In genomic region chr3:48938156-48938555, GRCh38 we compare ENCODE assay signal across 20 cellular contexts. TPM values are rescaled to one million over a fixed set of nuclear protein-coding genes. Genes with fewer than 3 reads are reported as not detected.
DNase-seq lines count a peak whose midpoint lies in the region; ATAC-seq and TF ChIP-seq lines count a peak whose summit lies in the region.
"Had no signal": no experiment of that assay in that cellular context is flagged by ENCODE, and none has a peak within 500 bp of the region (broad histone marks: within the 10 kb centered on the region; RNA-seq: fewer than 3 reads in every experiment).

No MANE protein-coding gene starts in this region.

- no peak overlapping the region for H3K4me3 Mint-ChIP-seq in activated CD4-positive, alpha-beta T cell treated with anti-CD3 and anti-CD28 coated beads, Interleukin-2, amount 10 ng/mL, durations not matched to agents 24 days and 14 days
- H3K4me3 Mint-ChIP-seq in activated T-helper 17 cell treated with anti-CD3 and anti-CD28 coated beads, Interleukin-2, amount 50 U/mL, for 72 hours = no peak overlapping the region
- H3K4me3 Mint-ChIP-seq: B cell had no signal

- no peaks in the 10 kb centered on the region for H3K27me3 Mint-ChIP-seq in activated CD4-positive, alpha-beta T cell treated with anti-CD3 and anti-CD28 coated beads, Interleukin-2, amount 10 ng/mL, durations not matched to agents 24 days and 14 days
- no peaks in the 10 kb centered on the region for H3K27me3 Mint-ChIP-seq in activated T-helper 17 cell treated with anti-CD3 and anti-CD28 coated beads, Interleukin-2, amount 50 U/mL, for 72 hours
- H3K27me3 Mint-ChIP-seq: B cell had no signal

- no peak for ATAC-seq in activated T-helper 17 cell treated with anti-CD3 and anti-CD28 coated beads, Interleukin-2, amount 50 U/mL, for 72 hours (replicated peaks)
- ATAC-seq in left lobe of liver (peak; percentile 69), SK-N-SH treated with all-trans-retinoic acid at 6 μM for 48 hours (no peak), HG03196 (IDR thresholded peaks at IDR 0.05; ENCODE audit: unreplicated experiment) (no peak)
- ATAC-seq: heart left ventricle had no signal

- intact Hi-C loops in activated CD4-positive, alpha-beta T cell treated with anti-CD3 and anti-CD28 coated beads, Interleukin-2, amount 10 ng/mL, durations not matched to agents 24 days and 14 days (cut with micrococcal nuclease) = no loop called here

- peaks cover 35% of the 10 kb centered on the region for H3K4me1 Mint-ChIP-seq in activated CD4-positive, alpha-beta T cell treated with anti-CD3 and anti-CD28 coated beads, Interleukin-2, amount 10 ng/mL, durations not matched to agents 24 days and 14 days
- H3K4me1 Mint-ChIP-seq in activated T-helper 17 cell treated with anti-CD3 and anti-CD28 coated beads, Interleukin-2, amount 50 U/mL, for 72 hours = peaks cover 19% of the 10 kb centered on the region

- H3K27ac Mint-ChIP-seq in activated CD4-positive, alpha-beta T cell treated with anti-CD3 and anti-CD28 coated beads, Interleukin-2, amount 10 ng/mL, durations not matched to agents 24 days and 14 days = peak overlapping the region; percentile 72
- peak overlapping the region; percentile 72 for H3K27ac Mint-ChIP-seq in activated T-helper 17 cell treated with anti-CD3 and anti-CD28 coated beads, Interleukin-2, amount 50 U/mL, for 72 hours
- H3K27ac Mint-ChIP-seq: B cell had no signal

- H3K36me3 Mint-ChIP-seq in activated CD4-positive, alpha-beta T cell treated with anti-CD3 and anti-CD28 coated beads, Interleukin-2, amount 10 ng/mL, durations not matched to agents 24 days and 14 days (ENCODE audit: low read depth) = peaks cover 53% of the 10 kb centered on the region
- H3K36me3 Mint-ChIP-seq in activated T-helper 17 cell treated with anti-CD3 and anti-CD28 coated beads, Interleukin-2, amount 50 U/mL, for 72 hours (ENCODE audit: low read depth) = peaks cover 71% of the 10 kb centered on the region

- no peak for DNase-seq in activated CD4-positive, alpha-beta T cell treated with anti-CD3 and anti-CD28 coated beads, Interleukin-2, amount 10 ng/mL, durations not matched to agents 24 days and 14 days
- DNase-seq in activated CD4-positive, alpha-beta T cell treated with anti-CD3 and anti-CD28 coated beads, Interleukin-2, amount 50 U/mL, for 48 hours = no peak
- peak; percentile 41 for DNase-seq in EH (ENCODE audit: low read depth)
- DNase-seq in left lobe of liver (ENCODE audit: low spot score) = no peak
- DNase-seq in NCI-H2081 treated with DMSO at 0.1 percent for 48 hours (lab: John Stamatoyannopoulos, UW) = no peak
- DNase-seq: 8988T; activated CD4-positive, alpha-beta T cell treated with anti-CD3 and anti-CD28 coated beads for 1 hour; activated gamma-delta T cell treated with Interleukin-2 at 50 U/mL for 16 hours; cerebellar nuclear complex; effector CD4-positive, alpha-beta T cell; heart left ventricle; Karpas-422; mesenchymal stem cell; NCI-H187; NCI-H526; trophoblast cell had no signal

- H3K9me3 Mint-ChIP-seq in activated CD4-positive, alpha-beta T cell treated with anti-CD3 and anti-CD28 coated beads, Interleukin-2, amount 10 ng/mL, durations not matched to agents 24 days and 14 days = peaks cover 2% of the 10 kb centered on the region
- H3K9me3 Mint-ChIP-seq in activated T-helper 17 cell treated with anti-CD3 and anti-CD28 coated beads, Interleukin-2, amount 50 U/mL, for 72 hours = no peaks in the 10 kb centered on the region

TF ChIP-seq in SK-N-SH treated with all-trans-retinoic acid at 6 μM for 48 hours, 23 proteins besides CTCF, POLR2A, EP300 and RAD21:
- TF ChIP-seq GLIS3 (CRISPR knock-in tag; IDR thresholded peaks at IDR 0.05) (no peak), RARB (CRISPR knock-in tag; IDR thresholded peaks at IDR 0.05) (no peak), ISL1 (CRISPR knock-in tag; IDR thresholded peaks at IDR 0.05) (no peak), OSR1 (CRISPR knock-in tag; IDR thresholded peaks at IDR 0.05) (no peak), ZNF8 (CRISPR knock-in tag; IDR thresholded peaks at IDR 0.05) (no peak), ARNTL (CRISPR knock-in tag; IDR thresholded peaks at IDR 0.05; ENCODE audit: borderline replicate concordance, low read depth) (no peak), ZFP3 (CRISPR knock-in tag; IDR thresholded peaks at IDR 0.05) (no peak), CSRNP3 (CRISPR knock-in tag; IDR thresholded peaks at IDR 0.05) (no peak)

RNA-seq across cellular contexts. Expression of gene ARIH2, which starts 19.5 kb away (rescaled TPM):
- total RNA-seq in activated CD4-positive, alpha-beta T cell treated with anti-CD3 and anti-CD28 coated beads, Interleukin-2, amount 10 ng/mL, durations not matched to agents 24 days and 14 days = 157 TPM in 2 replicates
- total RNA-seq in activated T-helper 17 cell treated with anti-CD3 and anti-CD28 coated beads, Interleukin-2, amount 50 U/mL, for 72 hours = 100 to 1,000 TPM; 107 to 158 TPM
- total RNA-seq in left lobe of liver = 41.0 TPM

RNA-seq across cellular contexts. Expression of gene SLC25A20, which starts 39.5 kb away (rescaled TPM):
- 13.8 and 15.6 TPM in 2 replicates for total RNA-seq in activated CD4-positive, alpha-beta T cell treated with anti-CD3 and anti-CD28 coated beads, Interleukin-2, amount 10 ng/mL, durations not matched to agents 24 days and 14 days
- 10 to 100 TPM; 13.4 to 33.7 TPM for total RNA-seq in activated T-helper 17 cell treated with anti-CD3 and anti-CD28 coated beads, Interleukin-2, amount 50 U/mL, for 72 hours
- total RNA-seq in left lobe of liver = 84.1 TPM

RNA-seq across cellular contexts. Expression of gene P4HTM, which starts 51.9 kb away (rescaled TPM):
- 33.9 and 38.3 TPM in 2 replicates for total RNA-seq in activated CD4-positive, alpha-beta T cell treated with anti-CD3 and anti-CD28 coated beads, Interleukin-2, amount 10 ng/mL, durations not matched to agents 24 days and 14 days
- 10 to 100 TPM; 32.2 to 44.9 TPM for total RNA-seq in activated T-helper 17 cell treated with anti-CD3 and anti-CD28 coated beads, Interleukin-2, amount 50 U/mL, for 72 hours
- 13.7 TPM for total RNA-seq in left lobe of liver
